27 cellular contexts compared by ENCODE assay signal in the genomic region with DNA sequence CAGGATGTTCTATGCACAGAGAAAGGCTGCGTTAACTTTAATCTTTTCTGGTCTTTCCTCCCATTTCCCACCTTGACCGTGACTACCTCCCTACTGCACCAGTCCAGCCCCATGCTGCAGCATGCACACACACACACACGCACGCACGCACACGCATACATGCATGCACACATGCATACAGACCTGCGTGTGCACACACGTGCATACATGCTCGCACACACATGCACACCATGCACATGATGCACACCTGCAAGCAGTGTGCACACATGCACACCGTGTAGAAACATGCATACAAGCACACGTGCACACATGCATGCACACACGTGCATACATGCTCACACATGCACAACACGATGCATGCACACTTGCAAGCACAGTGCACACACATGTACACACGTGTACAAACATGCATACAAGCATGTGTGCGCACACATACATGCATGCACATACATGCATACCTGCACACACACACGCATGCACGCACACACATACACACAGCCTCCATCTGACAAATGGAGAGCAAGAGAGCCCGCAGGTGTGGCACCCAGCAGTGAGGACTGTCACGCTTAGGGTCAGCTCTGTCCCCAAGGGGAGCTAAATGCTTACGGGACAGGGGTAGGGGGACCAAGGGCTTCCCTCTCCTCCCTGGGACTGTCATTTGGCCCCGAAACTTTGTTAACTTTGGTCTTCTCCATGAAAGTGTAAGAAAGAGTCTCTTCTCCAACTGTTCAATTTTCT. TPM values are rescaled to one million over a fixed set of nuclear protein-coding genes. Genes with fewer than 3 reads are reported as not detected.
DNase-seq lines count a peak whose midpoint lies in the region; ATAC-seq and TF ChIP-seq lines count a peak whose summit lies in the region.
"Had no signal": no experiment of that assay in that cellular context is flagged by ENCODE, and none has a peak within 500 bp of the region (broad histone marks: within the 10 kb centered on the region; RNA-seq: fewer than 3 reads in every experiment).

No MANE protein-coding gene starts in this region.

- no peak overlapping the region for H3K27ac ChIP-seq in left ventricle myocardium inferior (replicated peaks)
- no peak overlapping the region for H3K27ac ChIP-seq in coronary artery
- no peak overlapping the region for H3K27ac ChIP-seq in tibial artery
- no peak overlapping the region for H3K27ac ChIP-seq in substantia nigra (ENCODE audit: low read depth, low read length, poor library complexity, severe bottlenecking)
- H3K27ac ChIP-seq: adrenal gland, body of pancreas, epithelial cell of prostate, SK-N-MC had no signal

- H3K4me1 ChIP-seq in left ventricle myocardium inferior (peaks cover 7% of the 10 kb centered on the region), tibial artery (peaks cover 0 to 4% (median 0%) of the 10 kb centered on the region in 4 donors)

- peak; percentile 45 for DNase-seq in Right ventricle myocardium inferior (ENCODE audit: missing footprints)
- no peak for DNase-seq in left ventricle myocardium inferior
- peak; percentile 38 for DNase-seq in coronary artery (ENCODE audit: low spot score)
- peak; percentile 2 for DNase-seq in mucosa of gallbladder (ENCODE audit: low spot score)
- DNase-seq in tibial artery, result peak; percentile 10 to 11
- DNase-seq in naive thymus-derived CD8-positive, alpha-beta T cell, result no peak
- no peak for DNase-seq in dedifferentiated amniotic fluid mesenchymal stem cell (ENCODE audit: extremely low spot score)
- no peak for DNase-seq in substantia nigra (lab: John Stamatoyannopoulos, UW)
- DNase-seq: activated CD8-positive, alpha-beta memory T cell treated with anti-CD3 and anti-CD28 coated beads for 24 hours; activated naive CD4-positive, alpha-beta T cell treated with Interleukin-2 at 50 U/mL for 16 hours; CD8-positive, alpha-beta T cell; DMS 273 treated with DMSO at 0.1 percent for 48 hours; effector CD4-positive, alpha-beta T cell; EL; Karpas-422; mammary epithelial cell; NCI-H1436 treated with DMSO at 0.1 percent for 48 hours; NCI-H774; stimulated activated CD4-positive, alpha-beta T cell treated with anti-CD3 and anti-CD28 coated beads, Interleukin-15, amount 100 ng/mL, for 24 hours; stimulated activated naive CD4-positive, alpha-beta T cell; T-helper 2 cell had no signal

- peak overlapping the region in 1 of 10 donors; percentile 19 for H3K4me3 Mint-ChIP-seq in naive thymus-derived CD8-positive, alpha-beta T cell
- H3K4me3 Mint-ChIP-seq: activated T-cell treated with anti-CD3 and anti-CD28 coated beads, Interleukin-2, amount 50 U/mL, for 24 hours; B cell; CD8-positive, alpha-beta T cell had no signal

- H3K27me3 Mint-ChIP-seq in naive thymus-derived CD8-positive, alpha-beta T cell, result peaks cover 6 to 36% (median 23%) of the 10 kb centered on the region in 5 donors

- H3K27me3 ChIP-seq in left ventricle myocardium inferior (ENCODE audit: low read depth) (peaks cover 85% of the 10 kb centered on the region), tibial artery (peaks cover 0 to 24% of the 10 kb centered on the region in 2 donors)
- H3K27me3 ChIP-seq: adrenal gland, body of pancreas had no signal

- no peaks in the 10 kb centered on the region for H3K36me3 Mint-ChIP-seq in naive thymus-derived CD8-positive, alpha-beta T cell
- H3K36me3 Mint-ChIP-seq: CD8-positive, alpha-beta T cell had no signal

- H3K27ac Mint-ChIP-seq in naive thymus-derived CD8-positive, alpha-beta T cell, result peak overlapping the region in 1 of 10 donors; percentile 79
- H3K27ac Mint-ChIP-seq: activated T-cell treated with anti-CD3 and anti-CD28 coated beads, Interleukin-2, amount 50 U/mL, for 24 hours; B cell; CD8-positive, alpha-beta T cell had no signal

- POLR2A ChIA-PET in naive thymus-derived CD8-positive, alpha-beta T cell (lab: Charles Lee), result no interaction called here

- H3K36me3 ChIP-seq in left ventricle myocardium inferior, result no peaks in the 10 kb centered on the region
- no peaks in the 10 kb centered on the region for H3K36me3 ChIP-seq in tibial artery
- H3K36me3 ChIP-seq: adrenal gland had no signal

- H3K4me3 ChIP-seq in left ventricle myocardium inferior (no peak overlapping the region), coronary artery (no peak overlapping the region), tibial artery (no peak overlapping the region)
- H3K4me3 ChIP-seq: adrenal gland, body of pancreas, SK-N-MC had no signal

- H3K9me3 ChIP-seq in left ventricle myocardium inferior (replicated peaks) (no peaks in the 10 kb centered on the region), tibial artery (no peaks in the 10 kb centered on the region)
- H3K9me3 ChIP-seq: adrenal gland, body of pancreas had no signal

- ATAC-seq in Right ventricle myocardium inferior, result no peak
- ATAC-seq in naive thymus-derived CD8-positive, alpha-beta T cell, result no peak
- ATAC-seq: body of pancreas; CD8-positive, alpha-beta T cell had no signal

- H3K4me1 Mint-ChIP-seq in naive thymus-derived CD8-positive, alpha-beta T cell, result peaks cover 0 to 7% (median 0%) of the 10 kb centered on the region in 4 donors
- H3K4me1 Mint-ChIP-seq: B cell had no signal

- H3K9me3 Mint-ChIP-seq in naive thymus-derived CD8-positive, alpha-beta T cell, result no peaks in the 10 kb centered on the region
- H3K9me3 Mint-ChIP-seq: activated T-cell treated with anti-CD3 and anti-CD28 coated beads, Interleukin-2, amount 50 U/mL, for 24 hours; CD8-positive, alpha-beta T cell had no signal

- intact Hi-C loops in Right ventricle myocardium inferior (cut with DNase I), result no loop called here
- intact Hi-C loops in left ventricle myocardium inferior (cut with micrococcal nuclease), result no loop called here
- intact Hi-C loops in tibial artery (cut with DNase I; ENCODE audit: low total_unique reads), result no loop called here

- no peak for TF ChIP-seq CTCF in left ventricle myocardium inferior (IDR thresholded peaks at IDR 0.05; ENCODE audit: borderline replicate concordance)
- no peak for TF ChIP-seq CTCF in coronary artery (IDR thresholded peaks at IDR 0.05)
- TF ChIP-seq CTCF in tibial artery (IDR thresholded peaks at IDR 0.05), result no peak

RNA-seq across cellular contexts. Expression of gene SNORC, which starts 18.2 kb away (rescaled TPM):
- total RNA-seq in Right ventricle myocardium inferior (0.46 TPM), left ventricle myocardium inferior (1.0 TPM), mucosa of gallbladder (7.7 TPM)
- 1 to 10 TPM; 4.0 to 4.7 TPM for total RNA-seq in naive thymus-derived CD8-positive, alpha-beta T cell
- polyA plus RNA-seq in naive thymus-derived CD8-positive, alpha-beta T cell, result not detected

Comparison
In these comparisons a context has a peak if more than half of its experiments do, and no peak if none do; other contexts are left out.
1. DNase-seq: peak in Right ventricle myocardium inferior (single experiment), coronary artery (single experiment), mucosa of gallbladder (single experiment) and tibial artery (2 of 2); none in left ventricle myocardium inferior (single experiment), naive thymus-derived CD8-positive, alpha-beta T cell (0 of 10), dedifferentiated amniotic fluid mesenchymal stem cell (single experiment) and substantia nigra (0 of 49).